ENCODE assay signal across 7 cellular contexts in the genomic region with DNA sequence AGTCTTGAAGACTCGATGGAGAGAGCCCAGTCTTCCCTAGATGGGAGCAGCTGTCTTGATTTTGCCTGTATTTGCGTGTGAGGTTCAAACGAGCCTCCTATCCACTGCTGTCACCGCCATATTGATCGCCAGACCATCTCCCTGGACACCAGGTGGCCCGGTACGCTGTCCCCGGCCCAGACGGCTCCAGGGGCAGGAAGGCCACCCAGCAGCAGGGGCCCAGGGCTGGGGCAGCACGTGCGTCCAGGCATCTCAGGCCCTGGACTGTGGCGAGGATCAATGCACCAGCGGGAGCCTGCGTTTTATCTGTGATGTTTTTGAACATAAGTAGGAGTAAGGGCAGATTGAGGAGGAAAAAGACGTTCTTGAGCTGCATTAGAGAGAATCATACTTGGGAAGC.
"Had no signal": no experiment of that assay in that cellular context is flagged by ENCODE, and none has a peak within 500 bp of the region (broad histone marks: within the 10 kb centered on the region; RNA-seq: fewer than 3 reads in every experiment).

No MANE protein-coding gene starts in this region.

- H3K27ac Mint-ChIP-seq: HFFc6 had no signal

- H3K4me3 Mint-ChIP-seq: HFFc6 had no signal

- H3K36me3 ChIP-seq: HAP-1 had no signal

- H2AFZ ChIP-seq: GM23248 had no signal

- DNase-seq: GM23248, GOT3, H7, HFFc6, IMR-90 had no signal

- H3K4me3 ChIP-seq: GM23248, HAP-1 had no signal

- H3K4me1 ChIP-seq: HAP-1 had no signal

- ATAC-seq: HCT116 had no signal

- H3K9ac ChIP-seq: GM23248 had no signal

- H3K27ac ChIP-seq: GM23248 had no signal

- H3K9me3 ChIP-seq: HAP-1 had no signal
